ENCODE assay signal across 1 cellular context in genomic region chr3:197088370-197088769, GRCh38.
TF ChIP-seq lines count a peak whose summit lies in the region.

No MANE protein-coding gene starts in this region.

TF ChIP-seq in K562, 482 proteins besides CTCF, POLR2A, EP300 and RAD21:
- TF ChIP-seq HOXB6 (CRISPR knock-in tag; IDR thresholded peaks at IDR 0.05; ENCODE audit: borderline replicate concordance) (no peak), BCOR (IDR thresholded peaks at IDR 0.05) (no peak), PPARD (CRISPR knock-in tag; IDR thresholded peaks at IDR 0.05) (no peak), MEIS2 (IDR thresholded peaks at IDR 0.05; ENCODE audit: partially characterized antibody) (peak; percentile 24), RREB1 (CRISPR knock-in tag; IDR thresholded peaks at IDR 0.05) (no peak)
TF ChIP-seq in K562: peak in this region for 1.
